ENCODE assay signal across 1 cellular context in the genomic region with DNA sequence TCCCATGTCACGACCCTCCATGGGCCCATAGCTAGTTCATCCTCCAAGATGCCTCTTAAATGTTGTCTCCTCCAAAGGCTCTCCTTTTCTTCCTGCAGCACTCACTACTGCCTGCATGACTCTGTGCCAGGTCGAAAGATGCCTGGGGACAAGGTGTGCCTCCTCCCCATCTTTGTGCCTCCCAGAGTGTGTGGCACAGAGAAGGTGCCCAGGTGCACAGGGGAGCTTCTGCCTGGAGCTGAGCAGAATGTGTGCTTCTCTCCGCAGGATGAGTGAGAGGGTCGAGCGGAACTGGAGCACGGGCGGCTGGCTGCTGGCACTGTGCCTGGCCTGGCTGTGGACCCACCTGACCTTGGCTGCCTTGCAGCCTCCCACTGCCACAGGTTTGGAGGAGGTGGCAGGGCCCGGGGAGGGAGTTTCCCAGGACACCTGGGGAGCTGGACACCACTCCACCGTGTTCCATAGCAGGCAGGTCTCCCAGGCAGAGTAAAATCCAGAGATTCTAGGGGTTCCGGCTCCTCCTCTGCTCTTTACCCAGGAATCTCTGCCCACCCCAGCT.
TF ChIP-seq lines count a peak whose summit lies in the region.

No MANE protein-coding gene starts in this region.

TF ChIP-seq in HepG2, 621 proteins besides CTCF, POLR2A, EP300 and RAD21:
- peak; percentile 92 for TF ChIP-seq ZNF768 (CRISPR knock-in tag; IDR thresholded peaks at IDR 0.05)
- 0 out of 2 replicates have a peak, but pooled peaks have one; percentile 23 for TF ChIP-seq HNRNPL (IDR thresholded peaks at IDR 0.05; ENCODE audit: low read depth, low read length)
- no peak for TF ChIP-seq SRSF9 (IDR thresholded peaks at IDR 0.05; ENCODE audit: borderline replicate concordance, insufficient read depth, low read depth, low read length, poor library complexity, severe bottlenecking)
- TF ChIP-seq HNF4G (IDR thresholded peaks at IDR 0.05; ENCODE audit: borderline replicate concordance, low read depth, low read length), result no peak
- no peak for TF ChIP-seq HNF4G (CRISPR knock-in tag; IDR thresholded peaks at IDR 0.05; ENCODE audit: borderline replicate concordance, low read depth)
- TF ChIP-seq, protein P1, sequence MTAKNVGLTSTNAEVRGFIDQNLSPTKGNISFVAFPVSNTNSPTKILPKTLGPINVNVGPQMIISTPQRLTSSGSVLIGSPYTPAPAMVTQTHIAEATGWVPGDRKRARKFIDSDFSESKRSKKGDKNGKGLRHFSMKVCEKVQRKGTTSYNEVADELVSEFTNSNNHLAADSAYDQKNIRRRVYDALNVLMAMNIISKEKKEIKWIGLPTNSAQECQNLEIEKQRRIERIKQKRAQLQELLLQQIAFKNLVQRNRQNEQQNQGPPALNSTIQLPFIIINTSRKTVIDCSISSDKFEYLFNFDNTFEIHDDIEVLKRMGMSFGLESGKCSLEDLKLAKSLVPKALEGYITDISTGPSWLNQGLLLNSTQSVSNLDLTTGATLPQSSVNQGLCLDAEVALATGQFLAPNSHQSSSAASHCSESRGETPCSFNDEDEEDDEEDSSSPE (CRISPR knock-in tag; IDR thresholded peaks at IDR 0.05), result no peak
- TF ChIP-seq ZNF282 (IDR thresholded peaks at IDR 0.05; ENCODE audit: partially characterized antibody), result no peak
- no peak for TF ChIP-seq ZNF790 (CRISPR knock-in tag; IDR thresholded peaks at IDR 0.05; ENCODE audit: borderline replicate concordance)
- no peak for TF ChIP-seq HNRNPH1 (optimal IDR thresholded peaks at IDR 0.05; ENCODE audit: low read depth, low read length)
- no peak for TF ChIP-seq NKX3-1 (CRISPR knock-in tag; IDR thresholded peaks at IDR 0.05)
- TF ChIP-seq SP2 (CRISPR knock-in tag; IDR thresholded peaks at IDR 0.05), result no peak
- TF ChIP-seq MXD4 (CRISPR knock-in tag; IDR thresholded peaks at IDR 0.05), result no peak
- TF ChIP-seq KDM2A (CRISPR knock-in tag; IDR thresholded peaks at IDR 0.05; ENCODE audit: borderline replicate concordance, low read depth), result peak; percentile 16; the same call in 1 of the 2 replicates
- no peak for TF ChIP-seq ZNF263 (CRISPR knock-in tag; IDR thresholded peaks at IDR 0.05)
- TF ChIP-seq ZNF230 (CRISPR knock-in tag; IDR thresholded peaks at IDR 0.05), result no peak
- no peak for TF ChIP-seq CEBPB (IDR thresholded peaks at IDR 0.05; ENCODE audit: borderline replicate concordance, low read depth, low read length)
